Comparison of ENCODE assay signal across 1 cellular context in the genomic region with DNA sequence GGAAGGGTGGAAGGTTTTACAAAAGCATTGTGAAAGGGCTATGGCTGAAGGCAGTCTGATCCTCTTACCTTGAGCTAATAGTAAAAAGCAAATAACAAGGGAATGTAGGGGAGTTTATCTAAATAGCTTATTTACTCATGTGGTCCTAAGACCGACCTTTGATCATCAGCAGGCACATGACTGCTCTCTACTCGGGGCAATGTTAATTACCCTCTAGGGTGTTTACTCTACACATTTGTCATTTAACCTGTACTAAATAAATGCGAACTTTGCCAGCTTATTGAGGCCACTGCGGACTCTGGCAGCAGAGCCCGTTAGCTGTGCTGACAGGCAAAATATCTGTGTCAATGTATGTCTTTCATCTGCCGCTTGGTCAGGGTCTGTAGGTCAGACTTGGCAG.
TF ChIP-seq lines count a peak whose summit lies in the region.

No MANE protein-coding gene starts in this region.

TF ChIP-seq in HepG2, 621 proteins besides CTCF, POLR2A, EP300 and RAD21 (continued from another document):
- TF ChIP-seq ZZZ3 (CRISPR knock-in tag; IDR thresholded peaks at IDR 0.05; ENCODE audit: borderline replicate concordance) (no peak), NRL (CRISPR knock-in tag; IDR thresholded peaks at IDR 0.05; ENCODE audit: borderline replicate concordance) (no peak), SP4 (CRISPR knock-in tag; IDR thresholded peaks at IDR 0.05) (no peak), CEBPG (CRISPR knock-in tag; IDR thresholded peaks at IDR 0.05) (no peak), KAT7 (CRISPR knock-in tag; IDR thresholded peaks at IDR 0.05; ENCODE audit: borderline replicate concordance) (no peak), NFIB (CRISPR knock-in tag; IDR thresholded peaks at IDR 0.05; ENCODE audit: borderline replicate concordance) (no peak), MED8 (CRISPR knock-in tag; IDR thresholded peaks at IDR 0.05; ENCODE audit: insufficient replicate concordance) (no peak), SRF (IDR thresholded peaks at IDR 0.05; ENCODE audit: low read depth, low read length) (no peak), KLF12 (CRISPR knock-in tag; IDR thresholded peaks at IDR 0.05; ENCODE audit: borderline replicate concordance) (no peak), RERE (CRISPR knock-in tag; IDR thresholded peaks at IDR 0.05; ENCODE audit: low read depth) (peak; percentile 54; the same call in 1 of the 2 replicates), ZNF761 (CRISPR knock-in tag; conservative IDR thresholded peaks at IDR 0.05) (no peak), ZNF503 (CRISPR knock-in tag; IDR thresholded peaks at IDR 0.05) (peak; percentile 41; the same call in 1 of the 2 replicates), ZNF354B (CRISPR knock-in tag; IDR thresholded peaks at IDR 0.05) (no peak), CREB3 (CRISPR knock-in tag; IDR thresholded peaks at IDR 0.05) (no peak), FOXP1 (IDR thresholded peaks at IDR 0.05) (no peak), FOXP1 (CRISPR knock-in tag; IDR thresholded peaks at IDR 0.05) (peak; percentile 57), FOXP4 (CRISPR knock-in tag; IDR thresholded peaks at IDR 0.05) (peak; percentile 47; the same call in 1 of the 2 replicates), ZBTB7A (CRISPR knock-in tag; IDR thresholded peaks at IDR 0.05) (no peak), PCBP2 (optimal IDR thresholded peaks at IDR 0.05; ENCODE audit: low read depth, low read length, poor library complexity, severe bottlenecking) (no peak)
- TF ChIP-seq, protein P1, sequence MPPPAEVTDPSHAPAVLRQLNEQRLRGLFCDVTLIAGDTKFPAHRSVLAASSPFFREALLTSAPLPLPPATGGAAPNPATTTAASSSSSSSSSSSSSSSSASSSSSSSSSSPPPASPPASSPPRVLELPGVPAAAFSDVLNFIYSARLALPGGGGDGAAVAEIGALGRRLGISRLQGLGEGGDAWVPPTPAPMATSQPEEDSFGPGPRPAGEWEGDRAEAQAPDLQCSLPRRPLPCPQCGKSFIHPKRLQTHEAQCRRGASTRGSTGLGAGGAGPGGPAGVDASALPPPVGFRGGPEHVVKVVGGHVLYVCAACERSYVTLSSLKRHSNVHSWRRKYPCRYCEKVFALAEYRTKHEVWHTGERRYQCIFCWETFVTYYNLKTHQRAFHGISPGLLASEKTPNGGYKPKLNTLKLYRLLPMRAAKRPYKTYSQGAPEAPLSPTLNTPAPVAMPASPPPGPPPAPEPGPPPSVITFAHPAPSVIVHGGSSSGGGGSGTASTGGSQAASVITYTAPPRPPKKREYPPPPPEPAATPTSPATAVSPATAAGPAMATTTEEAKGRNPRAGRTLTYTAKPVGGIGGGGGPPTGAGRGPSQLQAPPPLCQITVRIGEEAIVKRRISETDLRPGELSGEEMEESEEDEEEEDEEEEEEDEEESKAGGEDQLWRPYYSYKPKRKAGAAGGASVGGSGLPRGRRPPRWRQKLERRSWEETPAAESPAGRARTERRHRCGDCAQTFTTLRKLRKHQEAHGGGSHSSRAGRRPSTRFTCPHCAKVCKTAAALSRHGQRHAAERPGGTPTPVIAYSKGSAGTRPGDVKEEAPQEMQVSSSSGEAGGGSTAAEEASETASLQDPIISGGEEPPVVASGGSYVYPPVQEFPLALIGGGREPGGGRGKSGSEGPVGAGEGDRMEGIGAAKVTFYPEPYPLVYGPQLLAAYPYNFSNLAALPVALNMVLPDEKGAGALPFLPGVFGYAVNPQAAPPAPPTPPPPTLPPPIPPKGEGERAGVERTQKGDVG (CRISPR knock-in tag; IDR thresholded peaks at IDR 0.05; ENCODE audit: borderline replicate concordance): no peak
- TF ChIP-seq, protein P2, sequence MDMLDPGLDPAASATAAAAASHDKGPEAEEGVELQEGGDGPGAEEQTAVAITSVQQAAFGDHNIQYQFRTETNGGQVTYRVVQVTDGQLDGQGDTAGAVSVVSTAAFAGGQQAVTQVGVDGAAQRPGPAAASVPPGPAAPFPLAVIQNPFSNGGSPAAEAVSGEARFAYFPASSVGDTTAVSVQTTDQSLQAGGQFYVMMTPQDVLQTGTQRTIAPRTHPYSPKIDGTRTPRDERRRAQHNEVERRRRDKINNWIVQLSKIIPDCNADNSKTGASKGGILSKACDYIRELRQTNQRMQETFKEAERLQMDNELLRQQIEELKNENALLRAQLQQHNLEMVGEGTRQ (IDR thresholded peaks at IDR 0.05; ENCODE audit: low read depth, low read length): no peak
- TF ChIP-seq, protein P2 (CRISPR knock-in tag; IDR thresholded peaks at IDR 0.05; ENCODE audit: borderline replicate concordance): peak; percentile 24; the same call in 1 of the 2 replicates
- TF ChIP-seq, protein P3, sequence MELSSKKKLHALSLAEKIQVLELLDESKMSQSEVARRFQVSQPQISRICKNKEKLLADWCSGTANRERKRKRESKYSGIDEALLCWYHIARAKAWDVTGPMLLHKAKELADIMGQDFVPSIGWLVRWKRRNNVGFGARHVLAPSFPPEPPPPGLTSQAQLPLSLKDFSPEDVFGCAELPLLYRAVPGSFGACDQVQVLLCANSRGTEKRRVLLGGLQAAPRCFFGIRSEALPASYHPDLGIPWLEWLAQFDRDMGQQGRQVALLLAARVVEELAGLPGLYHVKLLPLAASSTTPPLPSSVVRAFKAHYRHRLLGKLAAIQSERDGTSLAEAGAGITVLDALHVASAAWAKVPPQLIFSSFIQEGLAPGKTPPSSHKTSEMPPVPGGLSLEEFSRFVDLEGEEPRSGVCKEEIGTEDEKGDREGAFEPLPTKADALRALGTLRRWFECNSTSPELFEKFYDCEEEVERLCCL (CRISPR knock-in tag; IDR thresholded peaks at IDR 0.05; ENCODE audit: borderline replicate concordance): no peak
